ENCODE assay signal across 25 cellular contexts in the genomic region with DNA sequence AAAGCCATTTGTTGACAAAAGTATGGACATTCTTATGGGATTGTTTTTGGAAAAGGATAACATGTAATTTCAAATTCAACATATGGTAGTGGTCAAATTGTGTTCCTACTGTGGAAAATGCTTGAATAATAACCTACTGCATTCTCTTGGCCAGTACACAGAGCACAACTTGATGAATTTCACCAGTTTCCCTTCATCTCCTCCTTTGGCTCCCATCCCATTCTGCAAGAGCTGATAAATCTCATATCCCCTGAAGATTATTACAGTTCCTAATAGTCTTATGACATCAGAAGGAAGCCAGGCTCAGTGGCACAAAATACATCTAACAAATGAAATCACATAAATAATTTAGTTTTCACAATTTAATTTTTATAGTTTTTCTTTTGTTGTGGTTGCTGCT.
"Had no signal": no experiment of that assay in that cellular context is flagged by ENCODE, and none has a peak within 500 bp of the region (broad histone marks: within the 10 kb centered on the region; RNA-seq: fewer than 3 reads in every experiment).

No MANE protein-coding gene starts in this region.

- H3K27ac Mint-ChIP-seq: activated CD4-positive, alpha-beta T cell treated with anti-CD3 and anti-CD28 coated beads for 36 hours; activated CD8-positive, alpha-beta T cell treated with anti-CD3 and anti-CD28 coated beads, Interleukin-2, amount 10 ng/mL, durations not matched to agents 7 days and 5 days; activated naive CD8-positive, alpha-beta T cell treated with anti-CD3 and anti-CD28 coated beads, Interleukin-2, amount 10 ng/mL, durations not matched to agents 7 days and 5 days; T-cell had no signal

- H3K27me3 ChIP-seq: adrenal gland, breast epithelium, Peyer's patch had no signal

- H3K27ac ChIP-seq: adrenal gland, breast epithelium, Peyer's patch, RWPE1, VCaP had no signal

- H3K9me3 ChIP-seq: adrenal gland, breast epithelium, Peyer's patch had no signal

- H3K36me3 Mint-ChIP-seq: activated naive CD8-positive, alpha-beta T cell treated with anti-CD3 and anti-CD28 coated beads, Interleukin-2, amount 10 ng/mL, durations not matched to agents 7 days and 5 days; T-cell had no signal

- DNase-seq: activated CD4-positive, alpha-beta T cell treated with anti-CD3 and anti-CD28 coated beads for 36 hours; activated CD4-positive, alpha-beta T cell treated with anti-CD3 and anti-CD28 coated beads, Interleukin-2, amount 50 U/mL, for 4 hours; activated CD4-positive, CD25-positive, alpha-beta regulatory T cell; activated CD8-positive, alpha-beta memory T cell treated with anti-CD3 and anti-CD28 coated beads, Interleukin-2, amount 50 U/mL, for 48 hours; activated CD8-positive, alpha-beta T cell treated with anti-CD3 and anti-CD28 coated beads, Interleukin-2, amount 10 ng/mL, durations not matched to agents 7 days and 5 days; activated naive CD4-positive, alpha-beta T cell treated with anti-CD3 and anti-CD28 coated beads, Interleukin-2, amount 50 U/mL, for 16 hours; activated naive CD8-positive, alpha-beta T cell treated with anti-CD3 and anti-CD28 coated beads, Interleukin-2, amount 10 ng/mL, durations not matched to agents 7 days and 5 days; activated T-cell treated with anti-CD3 and anti-CD28 coated beads, Interleukin-2, amount 50 U/mL, for 1 hour; aorta; central memory CD4-positive, alpha-beta T cell; Kasumi-1; KBM-7; NCI-H1105 treated with DMSO at 0.1 percent for 48 hours; NCI-H146; NCI-H187 treated with DMSO at 0.1 percent for 48 hours; NCI-H2081 treated with DMSO at 0.1 percent for 48 hours; NCI-H446; NCI-H524; SHP77 treated with DMSO at 0.1 percent for 48 hours; T-cell had no signal

- H3K9me3 Mint-ChIP-seq: activated naive CD8-positive, alpha-beta T cell treated with anti-CD3 and anti-CD28 coated beads, Interleukin-2, amount 10 ng/mL, durations not matched to agents 7 days and 5 days; T-cell had no signal

- H3K36me3 ChIP-seq: adrenal gland, breast epithelium, Peyer's patch had no signal

- H3K4me1 ChIP-seq: adrenal gland, breast epithelium, Peyer's patch had no signal

- H3K4me3 ChIP-seq: adrenal gland, breast epithelium, Peyer's patch had no signal

- H3K4me3 Mint-ChIP-seq: activated CD4-positive, alpha-beta T cell treated with anti-CD3 and anti-CD28 coated beads for 36 hours; activated CD8-positive, alpha-beta T cell treated with anti-CD3 and anti-CD28 coated beads, Interleukin-2, amount 10 ng/mL, durations not matched to agents 7 days and 5 days; activated naive CD8-positive, alpha-beta T cell treated with anti-CD3 and anti-CD28 coated beads, Interleukin-2, amount 10 ng/mL, durations not matched to agents 7 days and 5 days; T-cell had no signal

- H3K4me1 Mint-ChIP-seq: activated CD4-positive, alpha-beta T cell treated with anti-CD3 and anti-CD28 coated beads for 36 hours; T-cell had no signal

- ATAC-seq: activated CD4-positive, alpha-beta T cell treated with anti-CD3 and anti-CD28 coated beads for 36 hours; activated CD8-positive, alpha-beta T cell treated with anti-CD3 and anti-CD28 coated beads, Interleukin-2, amount 10 ng/mL, durations not matched to agents 7 days and 5 days; T-cell had no signal
